ENCODE assay signal across 20 cellular contexts in the genomic region with DNA sequence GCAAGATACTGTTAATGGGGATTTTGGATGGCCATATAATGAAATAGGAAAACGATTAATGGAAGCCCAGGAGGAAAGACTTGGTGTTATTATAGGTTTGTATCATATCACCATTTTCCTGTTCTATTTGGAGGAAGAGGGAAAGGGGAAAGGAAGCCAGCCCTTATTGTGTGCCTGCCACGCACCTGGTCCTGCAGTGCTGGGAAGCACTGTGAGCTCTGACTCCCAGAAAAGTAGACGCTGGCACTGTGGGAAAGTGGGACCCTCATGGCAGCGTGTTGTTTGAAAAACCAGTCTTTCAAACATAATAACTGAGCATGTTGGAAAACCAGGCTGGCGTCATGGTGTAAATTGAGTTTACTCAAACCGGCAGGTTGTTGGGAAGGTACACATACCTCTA. TPM values are rescaled to one million over a fixed set of nuclear protein-coding genes. Genes with fewer than 3 reads are reported as not detected.
"Had no signal": no experiment of that assay in that cellular context is flagged by ENCODE, and none has a peak within 500 bp of the region (broad histone marks: within the 10 kb centered on the region; RNA-seq: fewer than 3 reads in every experiment).

No MANE protein-coding gene starts in this region.

- DNase-seq: activated B cell treated with CpG ODN at 0.5 μM for 24 hours; activated CD4-positive, alpha-beta T cell treated with anti-CD3 and anti-CD28 coated beads for 36 hours; activated CD4-positive, alpha-beta T cell treated with anti-CD3 and anti-CD28 coated beads, Interleukin-2, amount 50 U/mL, for 4 hours; activated CD8-positive, alpha-beta memory T cell treated with anti-CD3 and anti-CD28 coated beads for 24 hours; activated CD8-positive, alpha-beta memory T cell treated with anti-CD3 and anti-CD28 coated beads, Interleukin-2, amount 50 U/mL, for 4 hours; activated T-cell treated with anti-CD3 and anti-CD28 coated beads, Interleukin-2, amount 50 U/mL, for 24 hours; aorta; effector memory CD8-positive, alpha-beta T cell; head of caudate nucleus; left ventricle myocardium superior; mammary epithelial cell; stimulated activated CD4-positive, alpha-beta T cell treated with anti-CD3 and anti-CD28 coated beads, Interleukin-4, amount 100 ng/mL, for 24 hours; stimulated activated naive CD8-positive, alpha-beta T cell treated with anti-CD3 and anti-CD28 coated beads, Interleukin-15, Interleukin-2, amounts not matched to agents 100 U/mL and 50 U/mL, for 24 hours; T-helper 9 cell; upper lobe of left lung had no signal

- H3K36me3 Mint-ChIP-seq: activated naive CD4-positive, alpha-beta T cell treated with anti-CD3 and anti-CD28 coated beads, Interleukin-2, amount 50 U/mL, for 72 hours; brain; natural killer cell treated with Interleukin-12 subunit alpha and Interleukin-12 subunit beta and Interleukin-15 and Interleukin-18, amount 100 ng/mL, for 72 hours had no signal

- H3K4me1 Mint-ChIP-seq: activated B cell treated with CpG ODN at 0.5 μM for 24 hours; activated CD4-positive, alpha-beta T cell treated with anti-CD3 and anti-CD28 coated beads for 36 hours; activated T-helper 17 cell treated with anti-CD3 and anti-CD28 coated beads, Interleukin-2, amount 50 U/mL, for 72 hours had no signal

- H3K9me3 Mint-ChIP-seq: activated B cell treated with CpG ODN at 0.5 μM for 24 hours; activated naive CD4-positive, alpha-beta T cell treated with anti-CD3 and anti-CD28 coated beads, Interleukin-2, amount 50 U/mL, for 72 hours; activated T-cell treated with anti-CD3 and anti-CD28 coated beads, Interleukin-2, amount 50 U/mL, for 24 hours; activated T-helper 17 cell treated with anti-CD3 and anti-CD28 coated beads, Interleukin-2, amount 50 U/mL, for 72 hours; dendritic cell treated with granulocyte-macrophage colony-stimulating factor and Interleukin-4, amounts not matched to agents 40 ng/mL and 50 ng/mL, for 4 days; effector memory CD8-positive, alpha-beta T cell; natural killer cell treated with Interleukin-12 subunit alpha and Interleukin-12 subunit beta and Interleukin-15 and Interleukin-18, amount 100 ng/mL, for 72 hours had no signal

- H3K27ac Mint-ChIP-seq: activated B cell treated with CpG ODN at 0.5 μM for 24 hours; activated CD4-positive, alpha-beta T cell treated with anti-CD3 and anti-CD28 coated beads for 36 hours; activated naive CD4-positive, alpha-beta T cell treated with anti-CD3 and anti-CD28 coated beads, Interleukin-2, amount 50 U/mL, for 72 hours; activated T-cell treated with anti-CD3 and anti-CD28 coated beads, Interleukin-2, amount 50 U/mL, for 24 hours; activated T-helper 17 cell treated with anti-CD3 and anti-CD28 coated beads, Interleukin-2, amount 50 U/mL, for 72 hours; brain; dendritic cell treated with granulocyte-macrophage colony-stimulating factor and Interleukin-4, amounts not matched to agents 40 ng/mL and 50 ng/mL, for 4 days; effector memory CD8-positive, alpha-beta T cell; natural killer cell treated with Interleukin-12 subunit alpha and Interleukin-12 subunit beta and Interleukin-15 and Interleukin-18, amount 100 ng/mL, for 72 hours had no signal

- H3K4me3 Mint-ChIP-seq: activated B cell treated with CpG ODN at 0.5 μM for 24 hours; activated CD4-positive, alpha-beta T cell treated with anti-CD3 and anti-CD28 coated beads for 36 hours; activated T-cell treated with anti-CD3 and anti-CD28 coated beads, Interleukin-2, amount 50 U/mL, for 24 hours; activated T-helper 17 cell treated with anti-CD3 and anti-CD28 coated beads, Interleukin-2, amount 50 U/mL, for 72 hours; brain; dendritic cell treated with granulocyte-macrophage colony-stimulating factor and Interleukin-4, amounts not matched to agents 40 ng/mL and 50 ng/mL, for 4 days; effector memory CD8-positive, alpha-beta T cell; natural killer cell treated with Interleukin-12 subunit alpha and Interleukin-12 subunit beta and Interleukin-15 and Interleukin-18, amount 100 ng/mL, for 72 hours had no signal

RNA-seq across cellular contexts. Expression of a gene that starts 22.0 kb away (rescaled TPM):
- total RNA-seq: activated CD4-positive, alpha-beta T cell treated with anti-CD3 and anti-CD28 coated beads for 36 hours; activated naive CD4-positive, alpha-beta T cell treated with anti-CD3 and anti-CD28 coated beads, Interleukin-2, amount 50 U/mL, for 72 hours; activated T-helper 17 cell treated with anti-CD3 and anti-CD28 coated beads, Interleukin-2, amount 50 U/mL, for 72 hours; natural killer cell treated with Interleukin-12 subunit alpha and Interleukin-12 subunit beta and Interleukin-15 and Interleukin-18, amount 100 ng/mL, for 72 hours had no signal
